9 cellular contexts compared by ENCODE assay signal in the genomic region with DNA sequence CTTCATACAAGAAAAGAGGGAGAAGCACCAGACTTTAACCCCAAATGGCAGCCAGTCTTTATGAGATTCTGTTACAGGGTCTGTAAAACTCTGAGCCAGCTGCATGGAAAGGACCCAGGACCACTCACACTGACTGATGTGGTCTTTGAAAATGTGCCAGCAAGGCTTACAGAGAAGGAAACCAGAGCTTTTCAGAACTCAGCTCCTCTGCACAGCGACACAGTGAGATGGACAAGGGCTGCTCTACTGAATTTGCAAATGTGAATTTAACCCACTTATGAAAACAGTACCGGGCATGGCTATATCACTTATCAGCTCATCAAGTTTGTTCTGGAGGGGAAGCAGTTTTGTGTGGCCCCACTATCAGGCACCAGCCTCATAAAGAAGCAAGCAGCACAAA.
A peak's percentile ranks its signal among the peaks of the same experiment; 100 is the strongest.
DNase-seq lines count a peak whose midpoint lies in the region; ATAC-seq and TF ChIP-seq lines count a peak whose summit lies in the region.
"Had no signal": no experiment of that assay in that cellular context is flagged by ENCODE, and none has a peak within 500 bp of the region (broad histone marks: within the 10 kb centered on the region; RNA-seq: fewer than 3 reads in every experiment).

No MANE protein-coding gene starts in this region.

- H3K9me3 Mint-ChIP-seq in T-cell, result peaks cover 0 to 15% (median 7%) of the 10 kb centered on the region in 3 donors

- peak; percentile 47 to 50 (median 50) for ATAC-seq in T-cell (replicated peaks in 1 of 4)
- ATAC-seq in gastrocnemius medialis, result no peak
- ATAC-seq in GM18873 (IDR thresholded peaks at IDR 0.05; ENCODE audit: low FRiP score, unreplicated experiment), result no peak
- ATAC-seq in HG02840 (IDR thresholded peaks at IDR 0.05; ENCODE audit: low FRiP score, unreplicated experiment), result no peak
- no peak for ATAC-seq in HG02973 (IDR thresholded peaks at IDR 0.05; ENCODE audit: unreplicated experiment)

- peak overlapping the region; percentile 79 to 90 (median 84) for H3K27ac ChIP-seq in esophagus muscularis mucosa (replicated peaks in 1 of 4)
- H3K27ac ChIP-seq in gastrocnemius medialis, result peak overlapping the region; percentile 70 to 97 (median 93)

- H3K36me3 Mint-ChIP-seq in T-cell, result peaks cover 10% of the 10 kb centered on the region

- no peak for TF ChIP-seq CTCF in GM12865 (IDR thresholded peaks at IDR 0.05; ENCODE audit: insufficient read depth, low read depth, low read length, missing control alignments)
- no peak for TF ChIP-seq CTCF in esophagus muscularis mucosa (IDR thresholded peaks at IDR 0.05)
- no peak for TF ChIP-seq CTCF in gastrocnemius medialis (IDR thresholded peaks at IDR 0.05 in 4 of 5, conservative IDR thresholded peaks at IDR 0.05 in 1 of 5)

- DNase-seq in GM12865 (ENCODE audit: low read depth), result peak; percentile 20
- DNase-seq in T-cell, result peak in 20 of 34 experiments; percentile 5 to 52 (median 24)
- no peak for DNase-seq in esophagus muscularis mucosa (ENCODE audit: extremely low spot score)
- no peak for DNase-seq in gastrocnemius medialis
- DNase-seq in NCI-H82 treated with DMSO at 0.1 percent for 48 hours (lab: John Stamatoyannopoulos, UW; ENCODE audit: unreplicated experiment), result no peak
- DNase-seq: testis had no signal

- H3K4me1 Mint-ChIP-seq in T-cell, result peaks cover 49 to 53% (median 50%) of the 10 kb centered on the region in 3 donors

- peak overlapping the region; percentile 94 to 95 for H3K27ac Mint-ChIP-seq in T-cell

- CTCF ChIA-PET in T-cell (lab: Charles Lee), result interaction anchor here (0.6 to 1.4 kb wide), 8 partner anchors 16 to 369 kb away, joined by 3 to 6 read pairs (median 4); no protein-coding TSS in a partner anchor

- H3K4me3 ChIP-seq in GM12865 (ENCODE audit: low read depth, low read length), result peak overlapping the region; percentile 7; the same call in 1 of the 2 replicates
- H3K4me3 ChIP-seq in esophagus muscularis mucosa, result peak overlapping the region; percentile 4 to 28 (median 16)
- H3K4me3 ChIP-seq in gastrocnemius medialis, result peak overlapping the region in 2 of 4 donors; percentile 13 to 14
- H3K4me3 ChIP-seq: testis had no signal

- H3K4me3 Mint-ChIP-seq in T-cell, result peak overlapping the region; percentile 56 to 75 (median 68)

- POLR2A ChIA-PET in T-cell (lab: Charles Lee), result interaction anchor here (0.5 to 1.9 kb wide), 4 partner anchors 16 to 213 kb away, joined by 3 to 24 read pairs (median 8); no protein-coding TSS in a partner anchor

- H3K36me3 ChIP-seq in esophagus muscularis mucosa (no peaks in the 10 kb centered on the region), gastrocnemius medialis (no peaks in the 10 kb centered on the region)

- intact Hi-C loops in esophagus muscularis mucosa (cut with DNase I) (no loop called here), gastrocnemius medialis (cut with DNase I; ENCODE audit: low total_unique reads) (no loop called here)

- 42% methylated on average over 2 of the region's 2 CpGs for whole genome bisulfite sequencing in esophagus muscularis mucosa

- H3K27me3 Mint-ChIP-seq in T-cell, result peaks cover 0 to 1% of the 10 kb centered on the region in 2 donors

- in situ Hi-C loops in gastrocnemius medialis (cut with MboI; ENCODE audit: low sequenced_read_pairs in 4 of 4), result no loop called here

- peaks cover 38 to 65% (median 63%) of the 10 kb centered on the region in 4 donors for H3K4me1 ChIP-seq in esophagus muscularis mucosa
- peaks cover 44 to 57% of the 10 kb centered on the region in 2 donors for H3K4me1 ChIP-seq in gastrocnemius medialis

- no peaks in the 10 kb centered on the region for H3K9me3 ChIP-seq in esophagus muscularis mucosa
- no peaks in the 10 kb centered on the region for H3K9me3 ChIP-seq in gastrocnemius medialis
- H3K9me3 ChIP-seq: testis had no signal

- TF ChIP-seq POLR2A in esophagus muscularis mucosa (IDR thresholded peaks at IDR 0.05; ENCODE audit: low read depth) (no peak), gastrocnemius medialis (IDR thresholded peaks at IDR 0.05) (no peak)

- H3K27me3 ChIP-seq in esophagus muscularis mucosa (no peaks in the 10 kb centered on the region), gastrocnemius medialis (no peaks in the 10 kb centered on the region)
- H3K27me3 ChIP-seq: testis had no signal

- TF ChIP-seq EP300 in esophagus muscularis mucosa (IDR thresholded peaks at IDR 0.05), result no peak

Comparison
In these comparisons a context has a peak if more than half of its experiments do, and no peak if none do; other contexts are left out.
1. DNase-seq: peak in GM12865 (single experiment) and T-cell (20 of 34); none in esophagus muscularis mucosa (single experiment), gastrocnemius medialis (0 of 2) and NCI-H82 treated with DMSO at 0.1 percent for 48 hours (single experiment).
2. ATAC-seq: peak in T-cell (4 of 4); none in gastrocnemius medialis (0 of 2), GM18873 (single experiment), HG02840 (single experiment) and HG02973 (single experiment).